25 cellular contexts compared by ENCODE assay signal in the genomic region with DNA sequence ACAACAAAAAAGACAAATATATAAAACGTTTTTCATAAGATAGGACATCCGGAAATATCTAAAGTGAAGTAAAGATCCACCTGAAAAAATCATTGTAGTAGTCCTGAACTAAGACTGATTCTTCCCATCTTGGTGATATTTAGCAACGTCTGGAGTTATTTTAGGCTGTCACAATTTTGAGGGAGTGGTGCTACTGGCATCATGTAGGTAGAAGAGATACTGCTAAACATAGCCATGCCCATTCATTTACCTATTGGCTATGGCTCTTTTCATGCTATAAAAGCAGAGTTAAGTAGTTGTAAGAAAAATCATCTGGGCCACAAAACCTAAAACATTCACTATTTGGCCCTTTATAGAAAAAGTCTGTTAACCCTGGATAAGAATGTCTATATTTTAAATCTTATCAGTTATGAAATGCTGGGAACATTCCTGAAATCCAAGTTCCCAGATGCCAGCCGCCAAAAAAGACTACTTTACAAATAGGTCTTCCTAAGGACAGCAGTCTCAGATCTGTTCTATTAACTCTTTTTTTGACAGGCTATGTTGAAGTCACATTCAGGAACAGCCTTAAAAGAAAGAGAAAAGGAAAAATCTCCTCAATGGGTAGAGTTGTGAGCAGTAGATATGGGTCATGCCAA. TPM values are rescaled to one million over a fixed set of nuclear protein-coding genes. Genes with fewer than 3 reads are reported as not detected.
DNase-seq lines count a peak whose midpoint lies in the region; ATAC-seq, FAIRE-seq and TF ChIP-seq lines count a peak whose summit lies in the region.
"Had no signal": no experiment of that assay in that cellular context is flagged by ENCODE, and none has a peak within 500 bp of the region (broad histone marks: within the 10 kb centered on the region; RNA-seq: fewer than 3 reads in every experiment).

No MANE protein-coding gene starts in this region.

- H3K4me1 ChIP-seq in BLaER1 (peaks cover 25% of the 10 kb centered on the region), astrocyte (ENCODE audit: insufficient read depth, low read length) (peaks cover 21% of the 10 kb centered on the region)
- H3K4me1 ChIP-seq in CD8-positive, alpha-beta memory T cell (ENCODE audit: insufficient read depth, low read length) = peaks cover 34% of the 10 kb centered on the region

- H3K4me1 Mint-ChIP-seq in CD8-positive, alpha-beta memory T cell = peaks cover 60 to 79% (median 69%) of the 10 kb centered on the region in 3 donors
- peaks cover 45% of the 10 kb centered on the region for H3K4me1 Mint-ChIP-seq in astrocyte (ENCODE audit: low read depth, unreplicated experiment)
- H3K4me1 Mint-ChIP-seq in memory B cell = peaks cover 43% of the 10 kb centered on the region
- H3K4me1 Mint-ChIP-seq: nephron progenitor cell had no signal

- H3K27me3 ChIP-seq in BLaER1 = no peaks in the 10 kb centered on the region
- H3K27me3 ChIP-seq in CD8-positive, alpha-beta memory T cell (ENCODE audit: insufficient read depth, low read length, poor library complexity, severe bottlenecking) = no peaks in the 10 kb centered on the region
- H3K27me3 ChIP-seq in astrocyte (ENCODE audit: insufficient read depth, low read length) = no peaks in the 10 kb centered on the region
- H3K27me3 ChIP-seq: gastrocnemius medialis had no signal

- H3K27ac ChIP-seq in BLaER1 = peak overlapping the region; percentile 27
- no peak overlapping the region for H3K27ac ChIP-seq in CD8-positive, alpha-beta memory T cell (ENCODE audit: low read depth, low read length)
- H3K27ac ChIP-seq in astrocyte (ENCODE audit: low read depth, low read length) = peak overlapping the region; percentile 10
- H3K27ac ChIP-seq: gastrocnemius medialis had no signal

- peak overlapping the region in 5 of 8 donors; percentile 0 to 66 (median 24) for H3K27ac Mint-ChIP-seq in CD8-positive, alpha-beta memory T cell
- H3K27ac Mint-ChIP-seq in astrocyte (ENCODE audit: unreplicated experiment) (peak overlapping the region; percentile 0), memory B cell (peak overlapping the region; percentile 36)
- H3K27ac Mint-ChIP-seq: nephron progenitor cell had no signal

- peaks cover 80% of the 10 kb centered on the region for H3K79me2 ChIP-seq in astrocyte (ENCODE audit: insufficient read depth, low read length)

- H3K9ac ChIP-seq in BLaER1 (no peak overlapping the region; the same call in 1 of the 2 replicates), astrocyte (ENCODE audit: low read length) (no peak overlapping the region)

- DNase-seq in CD8-positive, alpha-beta memory T cell = no peak
- DNase-seq in astrocyte (ENCODE audit: low read depth) (peak; percentile 63), memory B cell (ENCODE audit: low spot score in 2 of 2) (no peak), GM19238 (ENCODE audit: insufficient read length, low spot score) (no peak), globus pallidus (ENCODE audit: low spot score) (no peak), dermis blood vessel endothelial cell (no peak)
- DNase-seq in stimulated activated CD4-positive, alpha-beta T cell treated with anti-CD3 and anti-CD28 coated beads, Interleukin-2, amount 100 ng/mL, for 24 hours = no peak
- DNase-seq: activated CD4-positive, alpha-beta T cell treated with anti-CD3 and anti-CD28 coated beads, Interleukin-2, amount 50 U/mL, for 48 hours; activated CD4-positive, CD25-positive, alpha-beta regulatory T cell; activated T-cell treated with anti-CD3 and anti-CD28 coated beads, Interleukin-2, amount 50 U/mL, for 1 hour; effector CD4-positive, alpha-beta T cell; gastrocnemius medialis; hippocampal formation; KBM-7; MM.1S; NCI-H1417 treated with DMSO at 0.1 percent for 48 hours; NCI-H2107; NCI-H446 treated with DMSO at 0.1 percent for 48 hours; nephron progenitor cell; right cardiac atrium; Right ventricle myocardium superior; stimulated activated CD4-positive, alpha-beta T cell treated with anti-CD3 and anti-CD28 coated beads, Interleukin-4, amount 100 ng/mL, for 4 hours; stimulated activated naive CD4-positive, alpha-beta T cell treated with Interleukin-2 at 50 U/mL for 16 hours; T1000 had no signal

- peaks cover 0 to 12% (median 2%) of the 10 kb centered on the region in 3 donors for H3K36me3 Mint-ChIP-seq in CD8-positive, alpha-beta memory T cell
- H3K36me3 Mint-ChIP-seq in astrocyte (ENCODE audit: low read depth, unreplicated experiment) (no peaks in the 10 kb centered on the region), memory B cell (peaks cover 11% of the 10 kb centered on the region)

- no peak for TF ChIP-seq CTCF in astrocyte (IDR thresholded peaks at IDR 0.05; ENCODE audit: insufficient read depth, low read depth, low read length)

- peaks cover 93% of the 10 kb centered on the region for H4K20me1 ChIP-seq in BLaER1
- H4K20me1 ChIP-seq in astrocyte (ENCODE audit: insufficient read depth, low read length) = peaks cover 13% of the 10 kb centered on the region

- POLR2A ChIA-PET in CD8-positive, alpha-beta memory T cell (lab: Charles Lee) = no interaction called here

- no peaks in the 10 kb centered on the region for H3K9me3 Mint-ChIP-seq in CD8-positive, alpha-beta memory T cell
- H3K9me3 Mint-ChIP-seq in astrocyte (ENCODE audit: unreplicated experiment) (no peaks in the 10 kb centered on the region), memory B cell (no peaks in the 10 kb centered on the region)
- H3K9me3 Mint-ChIP-seq: nephron progenitor cell had no signal

- no peak for ATAC-seq in memory B cell (ENCODE audit: low read depth)

- peak overlapping the region in 1 of 7 donors; percentile 20 for H3K4me3 Mint-ChIP-seq in CD8-positive, alpha-beta memory T cell
- H3K4me3 Mint-ChIP-seq in astrocyte (ENCODE audit: unreplicated experiment) (no peak overlapping the region), memory B cell (no peak overlapping the region)
- H3K4me3 Mint-ChIP-seq: nephron progenitor cell had no signal

- FAIRE-seq in astrocyte (lab: Jason Lieb, UNC) = peak; percentile 43

- H2AFZ ChIP-seq in astrocyte (ENCODE audit: low read depth, low read length) = no peak overlapping the region

- H3K36me3 ChIP-seq in BLaER1 = peaks cover 50% of the 10 kb centered on the region
- H3K36me3 ChIP-seq in CD8-positive, alpha-beta memory T cell (ENCODE audit: insufficient read depth, low read length) = no peaks in the 10 kb centered on the region
- H3K36me3 ChIP-seq in astrocyte (ENCODE audit: insufficient read depth, low read length) = no peaks in the 10 kb centered on the region
- H3K36me3 ChIP-seq: gastrocnemius medialis had no signal

- H3K9me3 ChIP-seq in BLaER1 (peaks cover 6% of the 10 kb centered on the region; the same call in 1 of the 2 replicates), astrocyte (ENCODE audit: insufficient read depth, low read depth, low read length) (no peaks in the 10 kb centered on the region)
- H3K9me3 ChIP-seq in CD8-positive, alpha-beta memory T cell (ENCODE audit: low read length) = no peaks in the 10 kb centered on the region
- H3K9me3 ChIP-seq: gastrocnemius medialis had no signal

- CTCF ChIA-PET in CD8-positive, alpha-beta memory T cell (lab: Charles Lee) = no interaction called here

- H3K4me2 ChIP-seq in BLaER1 (peak overlapping the region; percentile 53), astrocyte (ENCODE audit: low read length) (no peak overlapping the region)

- H3K4me3 ChIP-seq in BLaER1 = no peak overlapping the region
- H3K4me3 ChIP-seq in CD8-positive, alpha-beta memory T cell (ENCODE audit: low read length) = no peak overlapping the region
- no peak overlapping the region for H3K4me3 ChIP-seq in astrocyte (ENCODE audit: insufficient read depth, low read depth, low read length)
- H3K4me3 ChIP-seq: gastrocnemius medialis had no signal

- H3K27me3 Mint-ChIP-seq in CD8-positive, alpha-beta memory T cell = no peaks in the 10 kb centered on the region
- H3K27me3 Mint-ChIP-seq in astrocyte (ENCODE audit: low read depth, unreplicated experiment) (no peaks in the 10 kb centered on the region), memory B cell (no peaks in the 10 kb centered on the region)

RNA-seq across cellular contexts. Expression of gene RAPGEF6, which starts 27.0 kb away (rescaled TPM):
- total RNA-seq in CD8-positive, alpha-beta memory T cell = 10 to 100 TPM; 25.9 to 29.2 TPM
- 27.9 TPM for polyA plus RNA-seq in CD8-positive, alpha-beta memory T cell
- total RNA-seq in astrocyte (14.1 and 14.9 TPM in 2 replicates), dermis blood vessel endothelial cell (21.4 and 23.8 TPM in 2 replicates)
